Comparison of ENCODE assay signal across 22 cellular contexts in genomic region chr13:109043561-109044075, GRCh38.
DNase-seq lines count a peak whose midpoint lies in the region; ATAC-seq and TF ChIP-seq lines count a peak whose summit lies in the region.
"Had no signal": no experiment of that assay in that cellular context is flagged by ENCODE, and none has a peak within 500 bp of the region (broad histone marks: within the 10 kb centered on the region; RNA-seq: fewer than 3 reads in every experiment).

No MANE protein-coding gene starts in this region.

- no peak overlapping the region for H3K4me3 Mint-ChIP-seq in GM23338
- H3K4me3 Mint-ChIP-seq: CD8-positive, alpha-beta T cell; HFFc6 had no signal

- no peaks in the 10 kb centered on the region for H3K36me3 Mint-ChIP-seq in GM23338 (ENCODE audit: low read depth)
- H3K36me3 Mint-ChIP-seq: CD8-positive, alpha-beta T cell had no signal

- no peaks in the 10 kb centered on the region for H3K4me1 Mint-ChIP-seq in GM23338

- ATAC-seq in GM23338 (no peak), HG03565 (IDR thresholded peaks at IDR 0.05; ENCODE audit: unreplicated experiment) (no peak), HG03175 (IDR thresholded peaks at IDR 0.05; ENCODE audit: unreplicated experiment) (no peak)
- ATAC-seq: A549; CD8-positive, alpha-beta T cell had no signal

- H3K9me2 ChIP-seq in GM23338 (ENCODE audit: insufficient read depth) (no peaks in the 10 kb centered on the region; the same call in 1 of the 2 replicates), neural cell (ENCODE audit: insufficient read depth, low read length) (no peaks in the 10 kb centered on the region)

- H3K9ac ChIP-seq in neural cell (ENCODE audit: low read length): peak overlapping the region; percentile 25
- H3K9ac ChIP-seq: BLaER1 treated with 17β-estradiol and CSF1 and Interleukin-3, amounts not matched to agents 10 nM and 100 nM had no signal

- H3K9me3 Mint-ChIP-seq in GM23338: no peaks in the 10 kb centered on the region
- H3K9me3 Mint-ChIP-seq: CD8-positive, alpha-beta T cell; HFFc6 had no signal

- H3K27me3 ChIP-seq in GM23338 (ENCODE audit: insufficient read depth): no peaks in the 10 kb centered on the region
- no peaks in the 10 kb centered on the region for H3K27me3 ChIP-seq in WERI-Rb-1 (ENCODE audit: insufficient read depth, low read depth, severe bottlenecking)
- no peaks in the 10 kb centered on the region for H3K27me3 ChIP-seq in neural cell (ENCODE audit: insufficient read depth, low read depth, low read length)
- H3K27me3 ChIP-seq: BLaER1 treated with 17β-estradiol and CSF1 and Interleukin-3, amounts not matched to agents 10 nM and 100 nM had no signal

- H3K36me3 ChIP-seq in GM23338 (ENCODE audit: insufficient read depth): no peaks in the 10 kb centered on the region
- no peaks in the 10 kb centered on the region for H3K36me3 ChIP-seq in WERI-Rb-1
- H3K36me3 ChIP-seq in neural cell (ENCODE audit: insufficient read depth, low read length): no peaks in the 10 kb centered on the region
- H3K36me3 ChIP-seq: BE2C; BLaER1 treated with 17β-estradiol and CSF1 and Interleukin-3, amounts not matched to agents 10 nM and 100 nM; HAP-1 had no signal

- H4K20me1 ChIP-seq in GM23338 (replicated peaks; ENCODE audit: insufficient read depth): no peaks in the 10 kb centered on the region
- no peaks in the 10 kb centered on the region for H4K20me1 ChIP-seq in neural cell (ENCODE audit: insufficient read depth)
- H4K20me1 ChIP-seq: BLaER1 treated with 17β-estradiol and CSF1 and Interleukin-3, amounts not matched to agents 10 nM and 100 nM had no signal

- H2AFZ ChIP-seq in GM23338 (no peak overlapping the region), neural cell (ENCODE audit: low read depth, low read length) (no peak overlapping the region)

- DNase-seq in GM23338 (ENCODE audit: low spot score) (no peak), NCI-H524 treated with DMSO at 0.1 percent for 48 hours (lab: John Stamatoyannopoulos, UW) (peak; percentile 13), WERI-Rb-1 (peak; percentile 80), C1 segment of cervical spinal cord (lab: John Stamatoyannopoulos, UW) (no peak)
- no peak for DNase-seq in stimulated activated CD4-positive, alpha-beta T cell treated with anti-CD3 and anti-CD28 coated beads, Interleukin-15, amount 100 ng/mL, for 24 hours
- DNase-seq: 8988T; ACHN; AML-193; BE2C; Caco-2; CD8-positive, alpha-beta T cell; DMS53; DMS79 treated with DMSO at 0.1 percent for 48 hours; GF-D8; GOT3; HFFc6 had no signal

- H3K9me3 ChIP-seq in WERI-Rb-1 (ENCODE audit: severe bottlenecking) (no peaks in the 10 kb centered on the region), neural cell (ENCODE audit: low read length) (no peaks in the 10 kb centered on the region)
- H3K9me3 ChIP-seq: A549; BE2C; BLaER1 treated with 17β-estradiol and CSF1 and Interleukin-3, amounts not matched to agents 10 nM and 100 nM; Caco-2; HAP-1 had no signal

- TF ChIP-seq CTCF in GM23338 (conservative IDR thresholded peaks at IDR 0.05; ENCODE audit: low read depth in 2 of 2) (no peak), WERI-Rb-1 (IDR thresholded peaks at IDR 0.05; ENCODE audit: low read depth, low read length) (no peak), neural cell (IDR thresholded peaks at IDR 0.05; ENCODE audit: poor library complexity, severe bottlenecking) (no peak)

- TF ChIP-seq RAD21 in neural cell (conservative IDR thresholded peaks at IDR 0.05): no peak

- H3K27ac Mint-ChIP-seq in GM23338: peak overlapping the region; percentile 2; the same call in 1 of the 2 replicates
- H3K27ac Mint-ChIP-seq: CD8-positive, alpha-beta T cell; HFFc6 had no signal

- H3K27ac ChIP-seq in GM23338 (ENCODE audit: low read depth) (no peak overlapping the region), WERI-Rb-1 (peak overlapping the region; percentile 63), neural cell (ENCODE audit: low read length) (peak overlapping the region; percentile 70)
- H3K27ac ChIP-seq: A549; BLaER1 treated with 17β-estradiol and CSF1 and Interleukin-3, amounts not matched to agents 10 nM and 100 nM had no signal

- H3K4me3 ChIP-seq in GM23338 (no peak overlapping the region), WERI-Rb-1 (ENCODE audit: low read depth, low read length) (no peak overlapping the region; the same call in 1 of the 2 replicates), neural cell (ENCODE audit: low read length) (peak overlapping the region; percentile 38)
- H3K4me3 ChIP-seq: A549; BLaER1 treated with 17β-estradiol and CSF1 and Interleukin-3, amounts not matched to agents 10 nM and 100 nM; HAP-1 had no signal

- H3K79me2 ChIP-seq in GM23338 (replicated peaks; ENCODE audit: insufficient read depth): no peaks in the 10 kb centered on the region
- no peaks in the 10 kb centered on the region for H3K79me2 ChIP-seq in neural cell (replicated peaks; ENCODE audit: insufficient read depth, low read length)

- H3K4me2 ChIP-seq in GM23338 (no peak overlapping the region), neural cell (ENCODE audit: low read length) (peak overlapping the region; percentile 4)
- H3K4me2 ChIP-seq: A549; BLaER1 treated with 17β-estradiol and CSF1 and Interleukin-3, amounts not matched to agents 10 nM and 100 nM had no signal

- H3K27me3 Mint-ChIP-seq in GM23338 (ENCODE audit: insufficient read depth, low read depth, poor library complexity): no peaks in the 10 kb centered on the region

- TF ChIP-seq EP300 in neural cell (conservative IDR thresholded peaks at IDR 0.05; ENCODE audit: poor library complexity, severe bottlenecking): peak; percentile 87

- H3K4me1 ChIP-seq in GM23338 (ENCODE audit: insufficient read depth): no peaks in the 10 kb centered on the region
- H3K4me1 ChIP-seq: A549; BE2C; BLaER1 treated with 17β-estradiol and CSF1 and Interleukin-3, amounts not matched to agents 10 nM and 100 nM; Caco-2; HAP-1 had no signal

- H3F3A ChIP-seq in GM23338 (replicated peaks; ENCODE audit: low read depth) (no peaks in the 10 kb centered on the region), neural cell (ENCODE audit: insufficient read depth, low read length, poor library complexity, severe bottlenecking) (no peaks in the 10 kb centered on the region)

TF ChIP-seq in GM23338, 12 proteins besides CTCF, POLR2A, EP300 and RAD21 (continues in another document):
- no peak for TF ChIP-seq POLR2AphosphoS5 (IDR thresholded peaks at IDR 0.05; ENCODE audit: low read depth)
- no peak for TF ChIP-seq NANOG (IDR thresholded peaks at IDR 0.05; ENCODE audit: borderline replicate concordance)
- TF ChIP-seq ETS1 (IDR thresholded peaks at IDR 0.05): no peak

TF ChIP-seq in neural cell, 6 proteins besides CTCF, POLR2A, EP300 and RAD21:
- TF ChIP-seq POLR2AphosphoS5 (IDR thresholded peaks at IDR 0.05) (peak; percentile 34), SMC3 (conservative IDR thresholded peaks at IDR 0.05; ENCODE audit: poor library complexity) (peak; percentile 33), TAF1 (IDR thresholded peaks at IDR 0.05; ENCODE audit: low read depth) (no peak), EZH2 (IDR thresholded peaks at IDR 0.05; ENCODE audit: borderline replicate concordance, insufficient read depth, low read length, poor library complexity, severe bottlenecking) (no peak)

Comparison
In these comparisons a context has a peak if more than half of its experiments do, and no peak if none do; other contexts are left out.
1. DNase-seq: peak in NCI-H524 treated with DMSO at 0.1 percent for 48 hours (single experiment) and WERI-Rb-1 (single experiment); none in GM23338 (single experiment), stimulated activated CD4-positive, alpha-beta T cell treated with anti-CD3 and anti-CD28 coated beads, Interleukin-15, amount 100 ng/mL, for 24 hours (single experiment) and C1 segment of cervical spinal cord (0 of 14).